Comparison of ENCODE assay signal across 8 cellular contexts in the genomic region with DNA sequence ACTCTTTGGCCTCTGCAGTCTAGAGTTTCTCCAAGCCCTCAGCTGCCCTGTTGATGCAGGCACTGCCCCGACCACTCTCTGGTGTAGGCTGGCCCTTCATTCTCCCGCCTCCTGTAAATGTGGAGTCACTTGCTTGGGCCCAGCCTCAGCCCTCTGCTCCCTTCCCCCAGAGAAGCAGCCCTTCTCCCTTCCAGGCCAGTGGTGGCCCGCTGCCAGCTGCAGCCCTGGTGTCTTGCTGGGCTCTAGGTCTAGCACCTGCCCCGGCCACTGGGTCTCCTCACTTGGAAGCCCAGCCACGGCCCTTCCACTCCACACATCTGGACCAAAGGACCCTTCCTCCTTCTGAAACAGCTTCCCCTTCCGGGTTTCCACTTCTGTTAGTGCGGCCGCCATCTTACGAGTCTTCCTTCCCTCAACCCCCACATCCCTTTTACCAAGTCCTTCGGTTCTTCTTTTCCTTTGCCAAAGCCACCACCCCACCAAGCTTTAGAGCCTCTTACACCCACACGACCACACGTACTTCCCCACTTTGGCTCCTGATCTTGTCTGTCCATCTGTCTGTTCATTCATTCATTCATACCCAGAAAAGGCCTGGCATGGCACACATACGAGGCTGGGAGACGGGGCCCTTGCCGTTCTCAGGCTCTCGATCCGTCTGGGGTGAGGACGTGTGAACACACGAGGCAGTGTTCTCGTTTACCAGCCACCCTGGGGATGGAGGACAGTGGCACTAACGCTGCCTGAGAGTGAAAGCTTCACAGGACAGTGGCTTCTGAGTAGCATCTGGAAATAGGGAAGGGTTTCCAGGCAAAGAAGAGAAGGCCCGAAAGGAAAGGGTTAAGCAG.
DNase-seq lines count a peak whose midpoint lies in the region; ATAC-seq and FAIRE-seq lines count a peak whose summit lies in the region.

No MANE protein-coding gene starts in this region.

- H3K4me1 ChIP-seq in neuronal stem cell (ENCODE audit: control insufficient read depth in 2 of 2, insufficient read depth in 1 of 2, low read depth in 1 of 2, low read length in 2 of 2) = peaks cover 32 to 41% of the 10 kb centered on the region in 2 donors

- no peak overlapping the region for H2BK12ac ChIP-seq in neuronal stem cell (ENCODE audit: low read length)

- DNase-seq in COLO668 (lab: John Stamatoyannopoulos, UW; ENCODE audit: unreplicated experiment) (peak; percentile 69), NCI-H2029 (lab: John Stamatoyannopoulos, UW) (peak; percentile 53), neuronal stem cell (ENCODE audit: low spot score) (no peak), NCI-H1417 treated with DMSO at 0.1 percent for 48 hours (lab: John Stamatoyannopoulos, UW) (no peak), frontal cortex (ENCODE audit: low spot score in 2 of 2) (no peak), SIG-M5 treated with dmso at 0.1 percent for 504 hours (lab: John Stamatoyannopoulos, UW; ENCODE audit: unreplicated experiment) (no peak)
- DNase-seq in central memory CD8-positive, alpha-beta T cell (ENCODE audit: low spot score in 2 of 2) = no peak
- no peak for DNase-seq in stimulated activated CD4-positive, alpha-beta T cell treated with anti-CD3 and anti-CD28 coated beads, Interleukin-1b, Interleukin-23, amount 100 ng/mL, for 48 hours

- H2BK5ac ChIP-seq in neuronal stem cell (ENCODE audit: low read length) = peak overlapping the region; percentile 32

- no peak overlapping the region for H3K4ac ChIP-seq in neuronal stem cell (ENCODE audit: low read length)

- no peak overlapping the region for H3K4me2 ChIP-seq in neuronal stem cell (ENCODE audit: insufficient read depth, low read length, poor library complexity, severe bottlenecking)

- H3K4me3 Mint-ChIP-seq in central memory CD8-positive, alpha-beta T cell = peak overlapping the region; percentile 62

- no peaks in the 10 kb centered on the region for H3K27me3 ChIP-seq in neuronal stem cell (ENCODE audit: control insufficient read depth in 3 of 3, insufficient read depth in 3 of 3, low read depth in 1 of 3, low read length in 3 of 3)

- no peaks in the 10 kb centered on the region for H3K9me3 Mint-ChIP-seq in central memory CD8-positive, alpha-beta T cell

- peaks cover 3% of the 10 kb centered on the region for H3K79me1 ChIP-seq in neuronal stem cell (ENCODE audit: low read depth, low read length)

- peak overlapping the region; percentile 17 for H3K23ac ChIP-seq in neuronal stem cell (ENCODE audit: low read depth, low read length, poor library complexity)

- H3K9ac ChIP-seq in neuronal stem cell (ENCODE audit: low read depth, low read length, poor library complexity) = no peak overlapping the region

- H3K4me3 ChIP-seq in neuronal stem cell (ENCODE audit: low read length in 2 of 2) = no peak overlapping the region

- H4K91ac ChIP-seq in neuronal stem cell (ENCODE audit: low read depth, low read length, poor library complexity) = no peak overlapping the region

- peak overlapping the region; percentile 8 for H2AFZ ChIP-seq in neuronal stem cell (ENCODE audit: low read length)

- H3K27me3 Mint-ChIP-seq in central memory CD8-positive, alpha-beta T cell = no peaks in the 10 kb centered on the region

- H2AK5ac ChIP-seq in neuronal stem cell (ENCODE audit: low read depth, low read length) = no peak overlapping the region

- H3K18ac ChIP-seq in neuronal stem cell (ENCODE audit: low read length) = peak overlapping the region; percentile 72

- peaks cover 0 to 2% of the 10 kb centered on the region in 2 donors for H3K36me3 ChIP-seq in neuronal stem cell (replicated peaks in 1 of 2; ENCODE audit: control insufficient read depth in 2 of 2, insufficient read depth in 2 of 2, low read length in 2 of 2)

- no peak overlapping the region for H3K14ac ChIP-seq in neuronal stem cell (ENCODE audit: low read length)

- WGBS in neuronal stem cell (ENCODE audit: extremely low coverage in 2 of 2, insufficient read length in 2 of 2, insufficient replicate concordance in 1 of 2), 2 donors = no CpG with 5 or more reads among the region's 22 CpGs

- peaks cover 0 to 3% of the 10 kb centered on the region in 2 donors for H3K9me3 ChIP-seq in neuronal stem cell (replicated peaks in 1 of 2; ENCODE audit: control insufficient read depth in 2 of 2, insufficient read depth in 1 of 2, low read depth in 1 of 2, low read length in 2 of 2)

- no peak overlapping the region for H4K8ac ChIP-seq in neuronal stem cell (ENCODE audit: low read depth, low read length)

- H3K36me3 Mint-ChIP-seq in central memory CD8-positive, alpha-beta T cell (ENCODE audit: insufficient read depth) = peaks cover 19% of the 10 kb centered on the region

- no peak for FAIRE-seq in frontal cortex (lab: Jason Lieb, UNC)

- H3K4me1 Mint-ChIP-seq in central memory CD8-positive, alpha-beta T cell = peaks cover 46% of the 10 kb centered on the region

- no peak overlapping the region for H3K27ac ChIP-seq in neuronal stem cell (replicated peaks; ENCODE audit: low read length)

- H2BK15ac ChIP-seq in neuronal stem cell (ENCODE audit: low read length) = peak overlapping the region; percentile 49

- peak overlapping the region; percentile 85 for H3K27ac Mint-ChIP-seq in central memory CD8-positive, alpha-beta T cell (ENCODE audit: low read depth)

- H2BK120ac ChIP-seq in neuronal stem cell (ENCODE audit: low read depth, low read length) = no peak overlapping the region

- ATAC-seq in central memory CD8-positive, alpha-beta T cell (replicated peaks; ENCODE audit: extremely low read depth, poor library complexity, severe bottlenecking) = no peak

Comparison
In these comparisons a context has a peak if more than half of its experiments do, and no peak if none do; other contexts are left out.
1. DNase-seq: peak in COLO668 (single experiment) and NCI-H2029 (single experiment); none in central memory CD8-positive, alpha-beta T cell (0 of 2), neuronal stem cell (single experiment), NCI-H1417 treated with DMSO at 0.1 percent for 48 hours (single experiment), frontal cortex (0 of 2), SIG-M5 treated with dmso at 0.1 percent for 504 hours (single experiment) and stimulated activated CD4-positive, alpha-beta T cell treated with anti-CD3 and anti-CD28 coated beads, Interleukin-1b, Interleukin-23, amount 100 ng/mL, for 48 hours (single experiment).